ENCODE assay signal across 8 cellular contexts in the genomic region with DNA sequence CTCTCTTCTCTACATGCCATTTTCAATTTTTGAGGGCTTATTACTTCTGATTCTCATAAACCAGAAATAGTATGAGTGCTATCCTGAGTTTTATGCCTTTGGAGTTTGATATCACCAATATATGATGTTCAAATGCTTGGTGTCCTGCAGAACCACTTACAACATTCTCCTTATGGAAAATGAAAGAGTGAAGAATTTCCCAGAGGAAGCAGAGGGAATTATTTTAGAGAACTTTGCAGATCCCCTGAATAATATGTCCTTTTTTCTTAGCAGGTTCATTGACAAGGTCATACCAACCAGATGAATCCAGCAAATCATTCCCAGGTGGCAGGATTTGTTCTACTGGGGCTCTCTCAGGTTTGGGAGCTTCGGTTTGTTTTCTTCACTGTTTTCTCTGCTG. TPM values are rescaled to one million over a fixed set of nuclear protein-coding genes. Genes with fewer than 3 reads are reported as not detected.
"Had no signal": no experiment of that assay in that cellular context is flagged by ENCODE, and none has a peak within 500 bp of the region (broad histone marks: within the 10 kb centered on the region; RNA-seq: fewer than 3 reads in every experiment).

A gene (plus strand): TSS at position 301 of the 400 bp plus-strand sequence. CDS start 0 bp downstream, at position 301.

- DNase-seq: IMR-90, KBM-7, KG1 had no signal

- H3K4me3 ChIP-seq: K562 had no signal

- H3K27ac ChIP-seq: HL-60 had no signal

RNA-seq across cellular contexts. Expression of the gene that starts here (rescaled TPM):
- total RNA-seq: HepG2, HT-29, HT1080, IMR-90, K562 had no signal
